ENCODE assay signal across 22 cellular contexts in genomic region chr10:51932530-51932929, GRCh38.
A peak's percentile ranks its signal among the peaks of the same experiment; 100 is the strongest.
DNase-seq lines count a peak whose midpoint lies in the region; ATAC-seq and TF ChIP-seq lines count a peak whose summit lies in the region.
"Had no signal": no experiment of that assay in that cellular context is flagged by ENCODE, and none has a peak within 500 bp of the region (broad histone marks: within the 10 kb centered on the region; RNA-seq: fewer than 3 reads in every experiment).

No MANE protein-coding gene starts in this region.

- ATAC-seq in GM21723 (IDR thresholded peaks at IDR 0.05; ENCODE audit: unreplicated experiment) (peak; percentile 67), thoracic aorta (ENCODE audit: insufficient number of reproducible peaks, low FRiP score, low read depth) (no peak), GM19467 (IDR thresholded peaks at IDR 0.05; ENCODE audit: unreplicated experiment) (no peak)
- no peak for ATAC-seq in stimulated activated naive CD8-positive, alpha-beta T cell treated with anti-CD3 and anti-CD28 coated beads, Interleukin-15, amount 100 ng/mL, for 72 hours
- ATAC-seq: GM12878, T-cell had no signal

- no peaks in the 10 kb centered on the region for H3K9me3 ChIP-seq in thoracic aorta
- H3K9me3 ChIP-seq: HAP-1, Peyer's patch, SK-N-SH had no signal

- no peak overlapping the region for H3K27ac Mint-ChIP-seq in stimulated activated naive CD8-positive, alpha-beta T cell treated with anti-CD3 and anti-CD28 coated beads, Interleukin-15, amount 100 ng/mL, for 72 hours
- H3K27ac Mint-ChIP-seq: B cell; CD4-positive, alpha-beta T cell; T-cell had no signal

- TF ChIP-seq CTCF in thoracic aorta (IDR thresholded peaks at IDR 0.05), result no peak

- DNase-seq in DMS 273 (lab: John Stamatoyannopoulos, UW; ENCODE audit: unreplicated experiment), result peak; percentile 4
- DNase-seq in DMS 273 treated with DMSO at 0.1 percent for 48 hours (lab: John Stamatoyannopoulos, UW), result no peak
- DNase-seq in NCI-H345 treated with DMSO at 0.1 percent for 48 hours (lab: John Stamatoyannopoulos, UW; ENCODE audit: unreplicated experiment), result peak; percentile 2
- no peak for DNase-seq in thoracic aorta (ENCODE audit: low spot score)
- DNase-seq in stimulated activated naive CD8-positive, alpha-beta T cell treated with anti-CD3 and anti-CD28 coated beads, Interleukin-15, amount 100 ng/mL, for 72 hours, result no peak
- no peak for DNase-seq in activated effector memory CD4-positive, alpha-beta T cell treated with Interleukin-2 at 50 U/mL for 16 hours
- DNase-seq: CD4-positive, alpha-beta T cell; DND-41; MV-4-11; NCI-H1417; NCI-H187 treated with DMSO at 0.1 percent for 48 hours; NCI-H510A treated with DMSO at 0.1 percent for 48 hours; Peyer's patch; Right ventricle myocardium superior; SK-N-SH; T-cell had no signal

- H3K4me1 Mint-ChIP-seq in stimulated activated naive CD8-positive, alpha-beta T cell treated with anti-CD3 and anti-CD28 coated beads, Interleukin-15, amount 100 ng/mL, for 72 hours, result no peaks in the 10 kb centered on the region
- H3K4me1 Mint-ChIP-seq: B cell, T-cell had no signal

- peak overlapping the region; percentile 7 to 15 for H3K27ac ChIP-seq in thoracic aorta
- H3K27ac ChIP-seq: 22Rv1, Peyer's patch had no signal

- peaks cover 23 to 69% of the 10 kb centered on the region in 2 donors for H3K4me1 ChIP-seq in thoracic aorta (ENCODE audit: control insufficient read depth in 1 of 2, low read depth in 2 of 2)
- H3K4me1 ChIP-seq: HAP-1, Peyer's patch had no signal

- no peaks in the 10 kb centered on the region for H3K9me3 Mint-ChIP-seq in stimulated activated naive CD8-positive, alpha-beta T cell treated with anti-CD3 and anti-CD28 coated beads, Interleukin-15, amount 100 ng/mL, for 72 hours
- H3K9me3 Mint-ChIP-seq: CD4-positive, alpha-beta T cell; T-cell had no signal

- no peaks in the 10 kb centered on the region for H3K27me3 ChIP-seq in thoracic aorta (replicated peaks; ENCODE audit: insufficient read depth)
- H3K27me3 ChIP-seq: Peyer's patch had no signal

- no peak overlapping the region for H3K4me3 ChIP-seq in thoracic aorta
- H3K4me3 ChIP-seq: GM12878, HAP-1, Peyer's patch had no signal

- no peaks in the 10 kb centered on the region for H3K27me3 Mint-ChIP-seq in stimulated activated naive CD8-positive, alpha-beta T cell treated with anti-CD3 and anti-CD28 coated beads, Interleukin-15, amount 100 ng/mL, for 72 hours
- H3K27me3 Mint-ChIP-seq: CD4-positive, alpha-beta T cell had no signal

- H3K4me3 Mint-ChIP-seq in stimulated activated naive CD8-positive, alpha-beta T cell treated with anti-CD3 and anti-CD28 coated beads, Interleukin-15, amount 100 ng/mL, for 72 hours, result no peak overlapping the region
- H3K4me3 Mint-ChIP-seq: B cell; CD4-positive, alpha-beta T cell; T-cell had no signal

- no peaks in the 10 kb centered on the region for H3K36me3 ChIP-seq in thoracic aorta
- H3K36me3 ChIP-seq: HAP-1, Peyer's patch had no signal

Comparison
In these comparisons a context has a peak if more than half of its experiments do, and no peak if none do; other contexts are left out.
1. DNase-seq: peak in DMS 273 (single experiment) and NCI-H345 treated with DMSO at 0.1 percent for 48 hours (single experiment); none in DMS 273 treated with DMSO at 0.1 percent for 48 hours (single experiment), thoracic aorta (single experiment), stimulated activated naive CD8-positive, alpha-beta T cell treated with anti-CD3 and anti-CD28 coated beads, Interleukin-15, amount 100 ng/mL, for 72 hours (0 of 2) and activated effector memory CD4-positive, alpha-beta T cell treated with Interleukin-2 at 50 U/mL for 16 hours (single experiment).